In the genomic region with DNA sequence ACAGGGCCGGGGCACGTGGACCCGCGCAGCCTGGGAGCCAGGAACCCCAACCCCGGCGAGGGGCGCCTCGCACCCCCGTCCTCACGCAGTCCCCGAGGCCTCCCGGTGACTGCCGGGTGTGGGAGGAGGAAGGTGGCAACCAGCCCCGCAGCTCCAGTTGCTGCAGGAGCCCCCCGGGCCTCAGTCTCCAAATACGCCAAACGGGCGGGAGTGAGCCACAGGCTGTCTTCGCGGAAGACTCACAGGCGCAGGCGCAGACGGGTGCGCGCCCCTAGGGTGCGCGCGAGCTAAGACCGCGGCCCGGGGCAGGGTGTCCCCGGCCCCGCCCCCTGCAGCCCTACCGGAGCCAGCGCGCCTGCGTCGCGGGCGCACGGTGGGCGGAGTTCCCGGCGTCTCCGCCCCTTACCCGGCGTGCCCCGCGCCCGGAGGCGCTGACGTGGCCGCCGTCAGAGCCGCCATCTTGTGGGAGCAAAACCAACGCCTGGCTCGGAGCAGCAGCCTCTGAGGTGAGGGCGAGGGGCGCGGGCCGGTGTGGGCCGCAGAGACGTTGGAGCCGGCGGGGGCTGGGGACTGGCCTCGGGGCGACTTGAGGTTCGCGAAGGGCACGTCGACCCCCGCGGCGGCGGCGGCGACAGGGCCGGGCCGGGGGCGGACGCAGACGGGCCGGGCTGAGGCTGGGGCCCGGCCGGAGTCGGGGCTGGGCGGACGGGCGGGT, we compare ENCODE assay signal across 1 cellular context.
A peak's percentile ranks its signal among the peaks of the same experiment; 100 is the strongest.
TF ChIP-seq lines count a peak whose summit lies in the region.

A gene (plus strand): TSS at position 449 of the 715 bp plus-strand sequence. CDS start 14,407 bp downstream, outside the sequence.

TF ChIP-seq in neural cell, 6 proteins besides CTCF, POLR2A, EP300 and RAD21 (continued from another document):
- TF ChIP-seq, protein P1, sequence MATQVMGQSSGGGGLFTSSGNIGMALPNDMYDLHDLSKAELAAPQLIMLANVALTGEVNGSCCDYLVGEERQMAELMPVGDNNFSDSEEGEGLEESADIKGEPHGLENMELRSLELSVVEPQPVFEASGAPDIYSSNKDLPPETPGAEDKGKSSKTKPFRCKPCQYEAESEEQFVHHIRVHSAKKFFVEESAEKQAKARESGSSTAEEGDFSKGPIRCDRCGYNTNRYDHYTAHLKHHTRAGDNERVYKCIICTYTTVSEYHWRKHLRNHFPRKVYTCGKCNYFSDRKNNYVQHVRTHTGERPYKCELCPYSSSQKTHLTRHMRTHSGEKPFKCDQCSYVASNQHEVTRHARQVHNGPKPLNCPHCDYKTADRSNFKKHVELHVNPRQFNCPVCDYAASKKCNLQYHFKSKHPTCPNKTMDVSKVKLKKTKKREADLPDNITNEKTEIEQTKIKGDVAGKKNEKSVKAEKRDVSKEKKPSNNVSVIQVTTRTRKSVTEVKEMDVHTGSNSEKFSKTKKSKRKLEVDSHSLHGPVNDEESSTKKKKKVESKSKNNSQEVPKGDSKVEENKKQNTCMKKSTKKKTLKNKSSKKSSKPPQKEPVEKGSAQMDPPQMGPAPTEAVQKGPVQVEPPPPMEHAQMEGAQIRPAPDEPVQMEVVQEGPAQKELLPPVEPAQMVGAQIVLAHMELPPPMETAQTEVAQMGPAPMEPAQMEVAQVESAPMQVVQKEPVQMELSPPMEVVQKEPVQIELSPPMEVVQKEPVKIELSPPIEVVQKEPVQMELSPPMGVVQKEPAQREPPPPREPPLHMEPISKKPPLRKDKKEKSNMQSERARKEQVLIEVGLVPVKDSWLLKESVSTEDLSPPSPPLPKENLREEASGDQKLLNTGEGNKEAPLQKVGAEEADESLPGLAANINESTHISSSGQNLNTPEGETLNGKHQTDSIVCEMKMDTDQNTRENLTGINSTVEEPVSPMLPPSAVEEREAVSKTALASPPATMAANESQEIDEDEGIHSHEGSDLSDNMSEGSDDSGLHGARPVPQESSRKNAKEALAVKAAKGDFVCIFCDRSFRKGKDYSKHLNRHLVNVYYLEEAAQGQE (IDR thresholded peaks at IDR 0.05; ENCODE audit: borderline replicate concordance) = peak; percentile 68
- TF ChIP-seq SMC3 (conservative IDR thresholded peaks at IDR 0.05; ENCODE audit: poor library complexity) = peak; percentile 26
